Comparison of ENCODE assay signal across 11 cellular contexts in genomic region chr2:105926960-105927678, GRCh38.
DNase-seq lines count a peak whose midpoint lies in the region; ATAC-seq and TF ChIP-seq lines count a peak whose summit lies in the region.
"Had no signal": no experiment of that assay in that cellular context is flagged by ENCODE, and none has a peak within 500 bp of the region (broad histone marks: within the 10 kb centered on the region; RNA-seq: fewer than 3 reads in every experiment).

No MANE protein-coding gene starts in this region.

- H3K9me3 ChIP-seq in PC-3 (ENCODE audit: low read length), result no peaks in the 10 kb centered on the region
- H3K9me3 ChIP-seq in effector memory CD4-positive, alpha-beta T cell (ENCODE audit: control insufficient read depth, low read length), result no peaks in the 10 kb centered on the region
- H3K9me3 ChIP-seq: testis had no signal

- no peaks in the 10 kb centered on the region for H3K9me2 ChIP-seq in PC-3 (replicated peaks; ENCODE audit: low read length)

- no TSS peak for BruUV-seq in PC-3 (replicated peaks; lab: Mats Ljungman, UMichigan)

- no peak overlapping the region for H3K4me3 Mint-ChIP-seq in activated CD8-positive, alpha-beta memory T cell treated with anti-CD3 and anti-CD28 coated beads, Interleukin-2, amount 10 ng/mL, durations not matched to agents 7 days and 5 days

- H3K27ac ChIP-seq in PC-3 (ENCODE audit: low read length), result no peak overlapping the region
- peak overlapping the region; percentile 31 for H3K27ac ChIP-seq in effector memory CD4-positive, alpha-beta T cell (ENCODE audit: insufficient read depth, low read length, poor library complexity, severe bottlenecking)
- H3K27ac ChIP-seq: parathyroid adenoma had no signal

- H3K4me1 Mint-ChIP-seq in activated CD8-positive, alpha-beta memory T cell treated with anti-CD3 and anti-CD28 coated beads, Interleukin-2, amount 10 ng/mL, durations not matched to agents 7 days and 5 days, result peaks cover 53% of the 10 kb centered on the region

- peaks cover 3% of the 10 kb centered on the region for H3K36me3 Mint-ChIP-seq in activated CD8-positive, alpha-beta memory T cell treated with anti-CD3 and anti-CD28 coated beads, Interleukin-2, amount 10 ng/mL, durations not matched to agents 7 days and 5 days

- no peak overlapping the region for H3K4me3 ChIP-seq in PC-3 (ENCODE audit: low read length)
- H3K4me3 ChIP-seq in effector memory CD4-positive, alpha-beta T cell (ENCODE audit: insufficient read depth, low read depth, low read length, poor library complexity, severe bottlenecking), result no peak overlapping the region
- H3K4me3 ChIP-seq: K562, testis had no signal

- CTCF ChIA-PET in PC-3 (lab: Charles Lee), result no interaction called here
- CTCF ChIA-PET in activated CD8-positive, alpha-beta memory T cell treated with anti-CD3 and anti-CD28 coated beads, Interleukin-2, amount 10 ng/mL, durations not matched to agents 7 days and 5 days (lab: Charles Lee), result interaction anchor here (1.2 to 2.1 kb wide), 6 partner anchors 8 to 149 kb away, joined by 3 to 8 read pairs (median 4); no protein-coding TSS in a partner anchor

- H3K4me2 ChIP-seq in PC-3 (ENCODE audit: low read length), result peak overlapping the region; percentile 51

- intact Hi-C loops in PC-3 (cut with micrococcal nuclease), result no loop called here

- peak overlapping the region; percentile 77 for H3K27ac Mint-ChIP-seq in activated CD8-positive, alpha-beta memory T cell treated with anti-CD3 and anti-CD28 coated beads, Interleukin-2, amount 10 ng/mL, durations not matched to agents 7 days and 5 days

- H3K4me1 ChIP-seq in PC-3 (ENCODE audit: insufficient read depth, low read length), result peaks cover 8% of the 10 kb centered on the region
- peaks cover 41% of the 10 kb centered on the region for H3K4me1 ChIP-seq in effector memory CD4-positive, alpha-beta T cell (ENCODE audit: control insufficient read depth, insufficient read depth, low read length, poor library complexity, severe bottlenecking)
- H3K4me1 ChIP-seq: parathyroid adenoma had no signal

- peaks cover 3% of the 10 kb centered on the region for H3K9me3 Mint-ChIP-seq in activated CD8-positive, alpha-beta memory T cell treated with anti-CD3 and anti-CD28 coated beads, Interleukin-2, amount 10 ng/mL, durations not matched to agents 7 days and 5 days (ENCODE audit: low read depth)

- POLR2A ChIA-PET in PC-3 (lab: Charles Lee; ENCODE audit: unreplicated experiment), result no interaction called here

- no peaks in the 10 kb centered on the region for H3K27me3 Mint-ChIP-seq in activated CD8-positive, alpha-beta memory T cell treated with anti-CD3 and anti-CD28 coated beads, Interleukin-2, amount 10 ng/mL, durations not matched to agents 7 days and 5 days

- no peaks in the 10 kb centered on the region for H4K20me1 ChIP-seq in PC-3 (ENCODE audit: low read length)

- H2AFZ ChIP-seq in PC-3 (ENCODE audit: low read length), result peak overlapping the region; percentile 38; the same call in 1 of the 2 replicates
- H2AFZ ChIP-seq: parathyroid adenoma had no signal

- peak; percentile 40 for DNase-seq in PC-3
- DNase-seq in activated CD8-positive, alpha-beta memory T cell treated with anti-CD3 and anti-CD28 coated beads, Interleukin-2, amount 10 ng/mL, durations not matched to agents 7 days and 5 days, result peak; percentile 91
- DNase-seq in effector memory CD4-positive, alpha-beta T cell, result peak; percentile 17 to 37 (median 27)
- peak; percentile 21 to 40 for DNase-seq in stimulated activated CD8-positive, alpha-beta memory T cell treated with anti-CD3 and anti-CD28 coated beads, Interleukin-4, amount 100 ng/mL, for 4 hours (ENCODE audit: low read depth in 2 of 2, low spot score in 1 of 2)
- no peak for DNase-seq in DMS79 treated with DMSO at 0.1 percent for 48 hours (lab: John Stamatoyannopoulos, UW)
- no peak for DNase-seq in G401 (ENCODE audit: low spot score)
- DNase-seq: testis had no signal

- no peaks in the 10 kb centered on the region for H3F3A ChIP-seq in PC-3 (ENCODE audit: low read length, unreplicated experiment)

- H3K27me3 ChIP-seq in PC-3 (ENCODE audit: low read length), result no peaks in the 10 kb centered on the region
- no peaks in the 10 kb centered on the region for H3K27me3 ChIP-seq in effector memory CD4-positive, alpha-beta T cell (replicated peaks; ENCODE audit: control insufficient read depth, insufficient read depth, low read length, poor library complexity, severe bottlenecking)
- H3K27me3 ChIP-seq: testis had no signal

- no peaks in the 10 kb centered on the region for H3K36me3 ChIP-seq in PC-3 (ENCODE audit: low read depth, low read length)
- no peaks in the 10 kb centered on the region for H3K36me3 ChIP-seq in effector memory CD4-positive, alpha-beta T cell (ENCODE audit: control insufficient read depth, insufficient read depth, low read length)

- no peak for TF ChIP-seq CTCF in PC-3 (conservative IDR thresholded peaks at IDR 0.05; ENCODE audit: low read depth, low read length)

- no peaks in the 10 kb centered on the region for H3K79me2 ChIP-seq in PC-3 (ENCODE audit: low read length)
- H3K79me2 ChIP-seq: parathyroid adenoma had no signal

- H3K9ac ChIP-seq in PC-3 (ENCODE audit: low read length), result no peak overlapping the region
- H3K9ac ChIP-seq: parathyroid adenoma had no signal

- ATAC-seq in PC-3, result no peak
- peak; percentile 87 for ATAC-seq in activated CD8-positive, alpha-beta memory T cell treated with anti-CD3 and anti-CD28 coated beads, Interleukin-2, amount 10 ng/mL, durations not matched to agents 7 days and 5 days
- no peak for ATAC-seq in HG02759 (IDR thresholded peaks at IDR 0.05; ENCODE audit: unreplicated experiment)
- ATAC-seq in GM21360 (IDR thresholded peaks at IDR 0.05; ENCODE audit: unreplicated experiment), result no peak
- ATAC-seq: K562 had no signal

- in situ Hi-C loops in G401 (cut with HindIII; ENCODE audit: low sequenced_read_pairs), result no loop called here

Comparison
In these comparisons a context has a peak if more than half of its experiments do, and no peak if none do; other contexts are left out.
1. DNase-seq: peak in PC-3 (single experiment), activated CD8-positive, alpha-beta memory T cell treated with anti-CD3 and anti-CD28 coated beads, Interleukin-2, amount 10 ng/mL, durations not matched to agents 7 days and 5 days (single experiment), effector memory CD4-positive, alpha-beta T cell (3 of 3) and stimulated activated CD8-positive, alpha-beta memory T cell treated with anti-CD3 and anti-CD28 coated beads, Interleukin-4, amount 100 ng/mL, for 4 hours (2 of 2); none in DMS79 treated with DMSO at 0.1 percent for 48 hours (single experiment) and G401 (single experiment).